10 cellular contexts compared by ENCODE assay signal in the genomic region with DNA sequence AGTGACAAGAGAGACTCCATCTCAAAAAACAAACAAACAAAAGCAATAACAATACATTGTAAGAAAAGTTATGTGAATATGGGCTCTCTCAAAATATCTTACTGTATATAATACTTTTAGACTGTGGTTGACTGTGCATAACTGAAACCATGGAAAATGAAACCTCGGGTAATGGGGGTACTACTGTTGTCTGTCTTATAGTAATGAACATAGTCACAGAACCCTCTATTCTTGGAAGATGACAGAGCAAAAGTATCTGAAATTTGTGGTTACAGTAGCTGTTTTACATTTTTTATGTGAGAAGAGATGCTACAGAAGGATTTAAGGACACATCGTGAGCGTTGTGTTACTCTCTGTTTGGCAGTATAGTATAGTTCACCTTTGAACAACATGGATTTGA.
DNase-seq lines count a peak whose midpoint lies in the region; ATAC-seq and TF ChIP-seq lines count a peak whose summit lies in the region.
"Had no signal": no experiment of that assay in that cellular context is flagged by ENCODE, and none has a peak within 500 bp of the region (broad histone marks: within the 10 kb centered on the region; RNA-seq: fewer than 3 reads in every experiment).

No MANE protein-coding gene starts in this region.

- ATAC-seq in GM18861 (IDR thresholded peaks at IDR 0.05; ENCODE audit: unreplicated experiment) (peak; percentile 40), HG02885 (IDR thresholded peaks at IDR 0.05; ENCODE audit: poor library complexity, unreplicated experiment) (peak; percentile 63), activated B cell treated with CpG ODN at 0.5 μM for 24 hours (ENCODE audit: low read depth) (no peak), upper lobe of left lung (ENCODE audit: low FRiP score in 2 of 2) (no peak)
- peak; percentile 76 to 94 for ATAC-seq in natural killer cell treated with Interleukin-12 subunit alpha and Interleukin-12 subunit beta and Interleukin-15 and Interleukin-18, amount 100 ng/mL, for 72 hours

- H3K36me3 ChIP-seq in upper lobe of left lung = no peaks in the 10 kb centered on the region
- no peaks in the 10 kb centered on the region for H3K36me3 ChIP-seq in Karpas-422 (ENCODE audit: insufficient read depth, low read length)
- H3K36me3 ChIP-seq: right atrium auricular region had no signal

- H3K4me3 ChIP-seq in upper lobe of left lung (no peak overlapping the region), Karpas-422 (ENCODE audit: low read length) (no peak overlapping the region)
- H3K4me3 ChIP-seq: right atrium auricular region had no signal

- no peak for TF ChIP-seq EP300 in upper lobe of left lung (IDR thresholded peaks at IDR 0.05)

- peak overlapping the region; percentile 60 for H3K4me3 Mint-ChIP-seq in activated B cell treated with CpG ODN at 0.5 μM for 24 hours
- peak overlapping the region; percentile 77 for H3K4me3 Mint-ChIP-seq in natural killer cell treated with Interleukin-12 subunit alpha and Interleukin-12 subunit beta and Interleukin-15 and Interleukin-18, amount 100 ng/mL, for 72 hours

- H3K79me2 ChIP-seq in Karpas-422 (ENCODE audit: low read length) = no peaks in the 10 kb centered on the region

- intact Hi-C loops in activated B cell treated with CpG ODN at 0.5 μM for 24 hours (cut with micrococcal nuclease) = loop anchor here (1.0 kb wide), 1 partner anchor 23 kb away; no protein-coding TSS in a partner anchor

- peaks cover 82% of the 10 kb centered on the region for H3K4me1 Mint-ChIP-seq in activated B cell treated with CpG ODN at 0.5 μM for 24 hours
- H3K4me1 Mint-ChIP-seq in natural killer cell treated with Interleukin-12 subunit alpha and Interleukin-12 subunit beta and Interleukin-15 and Interleukin-18, amount 100 ng/mL, for 72 hours (ENCODE audit: low read depth in 2 of 2) = peaks cover 34 to 56% of the 10 kb centered on the region in 2 donors

- no peak overlapping the region for H3K9ac ChIP-seq in Karpas-422 (ENCODE audit: low read length)

- no peak for DNase-seq in activated B cell treated with CpG ODN at 0.5 μM for 24 hours
- DNase-seq in natural killer cell treated with Interleukin-12 subunit alpha and Interleukin-12 subunit beta and Interleukin-15 and Interleukin-18, amount 100 ng/mL, for 72 hours (ENCODE audit: low spot score) = no peak
- no peak for DNase-seq in upper lobe of left lung
- no peak for DNase-seq in kidney glomerular epithelial cell (lab: John Stamatoyannopoulos, UW)
- DNase-seq in Karpas-422 = no peak
- DNase-seq in OCI-M2 (lab: John Stamatoyannopoulos, UW; ENCODE audit: unreplicated experiment) = no peak
- DNase-seq: SIG-M5 had no signal

- H3K36me3 Mint-ChIP-seq in activated B cell treated with CpG ODN at 0.5 μM for 24 hours (ENCODE audit: low read depth) = peaks cover 13% of the 10 kb centered on the region
- H3K36me3 Mint-ChIP-seq in natural killer cell treated with Interleukin-12 subunit alpha and Interleukin-12 subunit beta and Interleukin-15 and Interleukin-18, amount 100 ng/mL, for 72 hours = no peaks in the 10 kb centered on the region

- H3K9me3 ChIP-seq in upper lobe of left lung = no peaks in the 10 kb centered on the region
- H3K9me3 ChIP-seq in Karpas-422 (ENCODE audit: low read length) = no peaks in the 10 kb centered on the region
- H3K9me3 ChIP-seq: right atrium auricular region had no signal

- CTCF ChIA-PET in activated B cell treated with CpG ODN at 0.5 μM for 24 hours (lab: Charles Lee) = interaction anchor here (1.0 to 1.3 kb wide), 2 partner anchors 9 to 72 kb away, joined by 3 read pairs; no protein-coding TSS in a partner anchor

- H3K4me2 ChIP-seq in Karpas-422 (ENCODE audit: low read depth, low read length, poor library complexity, severe bottlenecking) = no peak overlapping the region

- TF ChIP-seq POLR2A in upper lobe of left lung (IDR thresholded peaks at IDR 0.05) = no peak

- no peaks in the 10 kb centered on the region for H4K20me1 ChIP-seq in Karpas-422 (ENCODE audit: insufficient read depth, low read depth, low read length)

- H2AFZ ChIP-seq in Karpas-422 (ENCODE audit: low read length) = no peak overlapping the region

- H3K27ac ChIP-seq in upper lobe of left lung (no peak overlapping the region), Karpas-422 (ENCODE audit: low read length) (no peak overlapping the region)

- WGBS in upper lobe of left lung, 2 donors = 80 to 89% methylated on average over 3 of the region's 3 CpGs

- no peaks in the 10 kb centered on the region for H3K9me3 Mint-ChIP-seq in activated B cell treated with CpG ODN at 0.5 μM for 24 hours
- H3K9me3 Mint-ChIP-seq in natural killer cell treated with Interleukin-12 subunit alpha and Interleukin-12 subunit beta and Interleukin-15 and Interleukin-18, amount 100 ng/mL, for 72 hours = no peaks in the 10 kb centered on the region

- peak overlapping the region; percentile 53 for H3K27ac Mint-ChIP-seq in activated B cell treated with CpG ODN at 0.5 μM for 24 hours
- peak overlapping the region; percentile 32 to 73 for H3K27ac Mint-ChIP-seq in natural killer cell treated with Interleukin-12 subunit alpha and Interleukin-12 subunit beta and Interleukin-15 and Interleukin-18, amount 100 ng/mL, for 72 hours

- no peaks in the 10 kb centered on the region for H3K27me3 Mint-ChIP-seq in activated B cell treated with CpG ODN at 0.5 μM for 24 hours
- no peaks in the 10 kb centered on the region for H3K27me3 Mint-ChIP-seq in natural killer cell treated with Interleukin-12 subunit alpha and Interleukin-12 subunit beta and Interleukin-15 and Interleukin-18, amount 100 ng/mL, for 72 hours

- H3K4me1 ChIP-seq in upper lobe of left lung (peaks cover 29 to 48% (median 36%) of the 10 kb centered on the region in 4 donors), Karpas-422 (ENCODE audit: low read length) (peaks cover 6% of the 10 kb centered on the region)

- POLR2A ChIA-PET in activated B cell treated with CpG ODN at 0.5 μM for 24 hours (lab: Charles Lee) = interaction anchor here (0.6 to 2.2 kb wide), 4 partner anchors 15 to 106 kb away, joined by 3 to 7 read pairs (median 5); partner anchors contain the start of gene MAP4K4

- H3K9me2 ChIP-seq in Karpas-422 (replicated peaks; ENCODE audit: insufficient read depth, low read length) = no peaks in the 10 kb centered on the region

- no peak for TF ChIP-seq CTCF in activated B cell treated with CpG ODN at 0.5 μM for 24 hours (IDR thresholded peaks at IDR 0.05)
- no peak for TF ChIP-seq CTCF in upper lobe of left lung (IDR thresholded peaks at IDR 0.05)

- H3K27me3 ChIP-seq in upper lobe of left lung (no peaks in the 10 kb centered on the region), Karpas-422 (ENCODE audit: low read length) (no peaks in the 10 kb centered on the region)
- H3K27me3 ChIP-seq: right atrium auricular region had no signal

Comparison
In these comparisons a context has a peak if more than half of its experiments do, and no peak if none do; other contexts are left out.
1. ATAC-seq: peak in GM18861 (single experiment), HG02885 (single experiment) and natural killer cell treated with Interleukin-12 subunit alpha and Interleukin-12 subunit beta and Interleukin-15 and Interleukin-18, amount 100 ng/mL, for 72 hours (2 of 2); none in activated B cell treated with CpG ODN at 0.5 μM for 24 hours (single experiment) and upper lobe of left lung (0 of 2).